ENCODE assay signal across 24 cellular contexts in the genomic region with DNA sequence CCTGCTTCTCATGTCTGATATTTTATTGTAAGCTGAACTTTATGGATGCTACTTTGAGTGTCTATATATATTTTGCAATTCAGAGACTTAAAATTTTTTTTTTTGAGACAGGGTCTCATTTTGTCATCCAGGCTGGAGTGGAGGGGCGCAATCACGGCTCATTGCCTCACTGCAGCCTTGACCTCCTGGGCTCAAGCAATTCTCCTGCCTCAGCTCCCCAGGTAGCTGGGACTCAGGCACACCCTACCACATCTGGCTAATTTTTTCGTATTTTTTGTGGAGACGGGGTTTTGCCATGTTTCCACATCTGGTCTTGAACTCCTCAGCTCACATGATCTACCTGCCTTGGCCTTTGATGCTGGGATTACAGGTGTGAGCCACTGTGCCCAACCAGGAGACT.
"Had no signal": no experiment of that assay in that cellular context is flagged by ENCODE, and none has a peak within 500 bp of the region (broad histone marks: within the 10 kb centered on the region; RNA-seq: fewer than 3 reads in every experiment).

No MANE protein-coding gene starts in this region.

- H3K4me1 ChIP-seq: stomach, suprapubic skin, testis, thyroid gland, tibial artery, tibial nerve, transverse colon, upper lobe of left lung, upper lobe of right lung, uterus, vagina had no signal

- H3K36me3 ChIP-seq: stomach, suprapubic skin, thoracic aorta, thyroid gland, tibial artery, tibial nerve, transverse colon, upper lobe of left lung, upper lobe of right lung, uterus, vagina had no signal

- H3K27me3 ChIP-seq: suprapubic skin, testis, thyroid gland, upper lobe of left lung, uterus, vagina had no signal

- H3K4me3 ChIP-seq: stomach, suprapubic skin, testis, thoracic aorta, thyroid gland, tibial artery, tibial nerve, transverse colon, upper lobe of left lung, upper lobe of right lung, uterus, vagina had no signal

- H3K27ac ChIP-seq: stomach, suprapubic skin, testis, thoracic aorta, thyroid gland, tibial artery, tibial nerve, transverse colon, upper lobe of left lung, upper lobe of right lung, uterus, vagina had no signal

- DNase-seq: stimulated activated CD4-positive, alpha-beta T cell treated with anti-CD3 and anti-CD28 coated beads, Interleukin-2, amount 100 ng/mL, for 48 hours; stimulated activated CD4-positive, alpha-beta T cell treated with anti-CD3 and anti-CD28 coated beads, Interleukin-4, amount 100 ng/mL, for 1 hour; stimulated activated CD4-positive, alpha-beta T cell treated with anti-CD3 and anti-CD28 coated beads, Interleukin-4, amount 100 ng/mL, for 24 hours; stimulated activated CD4-positive, alpha-beta T cell treated with anti-CD3 and anti-CD28 coated beads, Interleukin-4, amount 100 ng/mL, for 4 hours; stimulated activated CD8-positive, alpha-beta memory T cell treated with anti-CD3 and anti-CD28 coated beads, Interleukin-4, amount 100 ng/mL, for 48 hours; stimulated activated naive B cell treated with anti-CD40 and anti-IgM and Interleukin-4, amounts not matched to agents 10 μg/mL and 1 μg/mL and 100 μg/mL, for 72 hours; stimulated activated naive CD4-positive, alpha-beta T cell; stimulated activated naive CD4-positive, alpha-beta T cell treated with Interleukin-2 at 50 U/mL for 16 hours; stimulated activated naive CD8-positive, alpha-beta T cell treated with anti-CD3 and anti-CD28 coated beads, Interleukin-15, amount 100 ng/mL, for 72 hours; stimulated activated naive CD8-positive, alpha-beta T cell treated with anti-CD3 and anti-CD28 coated beads, Interleukin-15, Interleukin-2, amounts not matched to agents 100 U/mL and 50 U/mL, for 24 hours; stomach; substantia nigra; testis; thyroid gland; tibial artery; transverse colon; trophoblast cell; upper lobe of left lung; upper lobe of right lung; uterus had no signal
